In genomic region chr18:11672846-11673454, GRCh38 we compare ENCODE assay signal across 1 cellular context.
A peak's percentile ranks its signal among the peaks of the same experiment; 100 is the strongest.
TF ChIP-seq lines count a peak whose summit lies in the region.

No MANE protein-coding gene starts in this region.

TF ChIP-seq in HEK293, 187 proteins besides CTCF, POLR2A, EP300 and RAD21 (continued from another document):
- TF ChIP-seq, protein P1, sequence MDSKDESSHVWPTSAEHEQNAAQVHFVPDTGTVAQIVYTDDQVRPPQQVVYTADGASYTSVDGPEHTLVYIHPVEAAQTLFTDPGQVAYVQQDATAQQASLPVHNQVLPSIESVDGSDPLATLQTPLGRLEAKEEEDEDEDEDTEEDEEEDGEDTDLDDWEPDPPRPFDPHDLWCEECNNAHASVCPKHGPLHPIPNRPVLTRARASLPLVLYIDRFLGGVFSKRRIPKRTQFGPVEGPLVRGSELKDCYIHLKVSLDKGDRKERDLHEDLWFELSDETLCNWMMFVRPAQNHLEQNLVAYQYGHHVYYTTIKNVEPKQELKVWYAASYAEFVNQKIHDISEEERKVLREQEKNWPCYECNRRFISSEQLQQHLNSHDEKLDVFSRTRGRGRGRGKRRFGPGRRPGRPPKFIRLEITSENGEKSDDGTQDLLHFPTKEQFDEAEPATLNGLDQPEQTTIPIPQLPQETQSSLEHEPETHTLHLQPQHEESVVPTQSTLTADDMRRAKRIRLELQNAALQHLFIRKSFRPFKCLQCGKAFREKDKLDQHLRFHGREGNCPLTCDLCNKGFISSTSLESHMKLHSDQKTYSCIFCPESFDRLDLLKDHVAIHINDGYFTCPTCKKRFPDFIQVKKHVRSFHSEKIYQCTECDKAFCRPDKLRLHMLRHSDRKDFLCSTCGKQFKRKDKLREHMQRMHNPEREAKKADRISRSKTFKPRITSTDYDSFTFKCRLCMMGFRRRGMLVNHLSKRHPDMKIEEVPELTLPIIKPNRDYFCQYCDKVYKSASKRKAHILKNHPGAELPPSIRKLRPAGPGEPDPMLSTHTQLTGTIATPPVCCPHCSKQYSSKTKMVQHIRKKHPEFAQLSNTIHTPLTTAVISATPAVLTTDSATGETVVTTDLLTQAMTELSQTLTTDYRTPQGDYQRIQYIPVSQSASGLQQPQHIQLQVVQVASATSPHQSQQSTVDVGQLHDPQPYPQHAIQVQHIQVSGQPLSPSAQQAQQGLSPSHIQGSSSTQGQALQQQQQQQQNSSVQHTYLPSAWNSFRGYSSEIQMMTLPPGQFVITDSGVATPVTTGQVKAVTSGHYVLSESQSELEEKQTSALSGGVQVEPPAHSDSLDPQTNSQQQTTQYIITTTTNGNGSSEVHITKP (tag by site-specific recombination; IDR thresholded peaks at IDR 0.05): peak; percentile 95
- no peak for TF ChIP-seq ZNF37A (tag by site-specific recombination; IDR thresholded peaks at IDR 0.05)
